Comparison of ENCODE assay signal across 1 cellular context in genomic region chr14:23164250-23164649, GRCh38.
TF ChIP-seq lines count a peak whose summit lies in the region.

No MANE protein-coding gene starts in this region.

TF ChIP-seq in K562, 482 proteins besides CTCF, POLR2A, EP300 and RAD21 (continued from another document and continues in another):
- TF ChIP-seq MTA1 (IDR thresholded peaks at IDR 0.05; ENCODE audit: borderline replicate concordance) (peak; percentile 57; the same call in 1 of the 2 replicates), STAT5A (IDR thresholded peaks at IDR 0.05; ENCODE audit: borderline replicate concordance, low read length) (peak; percentile 46; the same call in 1 of the 2 replicates), ARNT (IDR thresholded peaks at IDR 0.05) (no peak), MAX (CRISPR knock-in tag; IDR thresholded peaks at IDR 0.05) (peak; percentile 78), FOXK2 (conservative IDR thresholded peaks at IDR 0.05 in 1 of 2, IDR thresholded peaks at IDR 0.05 in 1 of 2; ENCODE audit: low read depth in 2 of 2) (peak in 1 of 2 experiments; percentile 48; a peak in 2 of 4 replicates), E2F6 (IDR thresholded peaks at IDR 0.05; ENCODE audit: borderline replicate concordance in 1 of 2, extremely low read depth in 1 of 2, insufficient read depth in 1 of 2, insufficient read length in 1 of 2, low read depth in 1 of 2, low read length in 1 of 2, poor library complexity in 1 of 2, severe bottlenecking in 1 of 2) (peak; percentile 56 to 61), TAF9B (IDR thresholded peaks at IDR 0.05; ENCODE audit: partially characterized antibody) (peak; percentile 30), HLTF (IDR thresholded peaks at IDR 0.05) (no peak), ARID1B (IDR thresholded peaks at IDR 0.05) (peak; percentile 85), EP400 (IDR thresholded peaks at IDR 0.05) (peak; percentile 70; the same call in 1 of the 2 replicates), USF2 (CRISPR knock-in tag; IDR thresholded peaks at IDR 0.05) (peak; percentile 59), ADNP (tag; IDR thresholded peaks at IDR 0.05) (0 out of 2 replicates have a peak, but pooled peaks have one; percentile 32), FOXK1 (CRISPR knock-in tag; IDR thresholded peaks at IDR 0.05; ENCODE audit: borderline replicate concordance) (no peak), ZNF318 (IDR thresholded peaks at IDR 0.05; ENCODE audit: borderline replicate concordance in 1 of 2, low read depth in 1 of 2) (peak in 1 of 2 experiments; percentile 38; a peak in 1 of 4 replicates), KDM2B (CRISPR knock-in tag; IDR thresholded peaks at IDR 0.05) (no peak), LARP7 (IDR thresholded peaks at IDR 0.05) (no peak), TCF7L2 (IDR thresholded peaks at IDR 0.05; ENCODE audit: low read depth, low read length) (no peak), HDAC1 (IDR thresholded peaks at IDR 0.05) (peak in 1 of 2 experiments; percentile 76; a peak in 2 of 4 replicates), CBFA2T3 (IDR thresholded peaks at IDR 0.05) (peak; percentile 78), ARHGAP35 (IDR thresholded peaks at IDR 0.05; ENCODE audit: partially characterized antibody) (no peak), ZBTB12 (CRISPR knock-in tag; IDR thresholded peaks at IDR 0.05) (no peak), FOSL1 (tag; conservative IDR thresholded peaks at IDR 0.05) (peak; percentile 55), NCOA6 (IDR thresholded peaks at IDR 0.05) (no peak), HDAC2 (IDR thresholded peaks at IDR 0.05) (peak; percentile 62; the same call in 1 of the 2 replicates), ZFX (CRISPR knock-in tag; IDR thresholded peaks at IDR 0.05) (peak; percentile 69), E2F5 (CRISPR knock-in tag; IDR thresholded peaks at IDR 0.05) (no peak), MLX (CRISPR knock-in tag; conservative IDR thresholded peaks at IDR 0.05) (no peak), L3MBTL2 (IDR thresholded peaks at IDR 0.05) (peak; percentile 95), ZNF174 (CRISPR knock-in tag; IDR thresholded peaks at IDR 0.05) (no peak), CREB3L1 (IDR thresholded peaks at IDR 0.05; ENCODE audit: borderline replicate concordance, low read depth) (peak; percentile 66; the same call in 1 of the 2 replicates), E2F3 (CRISPR knock-in tag; IDR thresholded peaks at IDR 0.05) (no peak), MCM5 (IDR thresholded peaks at IDR 0.05; ENCODE audit: low read depth) (no peak), KDM1A (IDR thresholded peaks at IDR 0.05) (peak; percentile 28 to 40; a peak in 3 of 4 replicates), ZNF395 (CRISPR knock-in tag; IDR thresholded peaks at IDR 0.05) (peak; percentile 33; the same call in 1 of the 2 replicates), THRB (CRISPR knock-in tag; conservative IDR thresholded peaks at IDR 0.05) (no peak), NCOA4 (IDR thresholded peaks at IDR 0.05; ENCODE audit: partially characterized antibody) (no peak), JUN (IDR thresholded peaks at IDR 0.05; ENCODE audit: borderline replicate concordance, low read depth, low read length) (peak; percentile 69; the same call in 1 of the 2 replicates), JUN (CRISPR knock-in tag; IDR thresholded peaks at IDR 0.05; ENCODE audit: borderline replicate concordance) (no peak), MITF (IDR thresholded peaks at IDR 0.05) (no peak), ZKSCAN1 (IDR thresholded peaks at IDR 0.05; ENCODE audit: low read depth, low read length) (0 out of 2 replicates have a peak, but pooled peaks have one; percentile 50), GTF2F1 (IDR thresholded peaks at IDR 0.05; ENCODE audit: low read depth, low read length) (no peak), GTF2E2 (tag; IDR thresholded peaks at IDR 0.05) (no peak), SRSF1 (IDR thresholded peaks at IDR 0.05; ENCODE audit: low read depth, low read length) (no peak), ZNF584 (CRISPR knock-in tag; IDR thresholded peaks at IDR 0.05; ENCODE audit: low read depth) (no peak), ZNF253 (CRISPR knock-in tag; conservative IDR thresholded peaks at IDR 0.05) (no peak), DACH1 (IDR thresholded peaks at IDR 0.05; ENCODE audit: partially characterized antibody) (peak; percentile 76), CREM (IDR thresholded peaks at IDR 0.05; ENCODE audit: low read depth) (peak; percentile 30; the same call in 1 of the 2 replicates), NFE2 (IDR thresholded peaks at IDR 0.05; ENCODE audit: low read depth) (peak; percentile 16; the same call in 1 of the 2 replicates), TCF3 (CRISPR knock-in tag; IDR thresholded peaks at IDR 0.05) (peak; percentile 66)
